16 cellular contexts compared by ENCODE assay signal in genomic region chr9:126534431-126535186, GRCh38.
DNase-seq lines count a peak whose midpoint lies in the region; ATAC-seq and TF ChIP-seq lines count a peak whose summit lies in the region.
"Had no signal": no experiment of that assay in that cellular context is flagged by ENCODE, and none has a peak within 500 bp of the region (broad histone marks: within the 10 kb centered on the region; RNA-seq: fewer than 3 reads in every experiment).

No MANE protein-coding gene starts in this region.

- H3K36me3 ChIP-seq in H7 (replicated peaks; ENCODE audit: control insufficient read depth, insufficient read depth, low read length) (no peaks in the 10 kb centered on the region), SJCRH30 (no peaks in the 10 kb centered on the region), iPS DF 6.9 (ENCODE audit: control insufficient read depth, insufficient read depth, low read length) (no peaks in the 10 kb centered on the region), gastroesophageal sphincter (no peaks in the 10 kb centered on the region)
- H3K36me3 ChIP-seq: Peyer's patch, transverse colon had no signal

- no CpG with 5 or more reads among the region's 23 CpGs for WGBS in iPS DF 6.9 (ENCODE audit: insufficient coverage, insufficient read length)
- 30 to 75% methylated on average over 4 to 13 of the region's 23 CpGs for WGBS in gastroesophageal sphincter (ENCODE audit: low coverage in 1 of 2), 2 donors

- H3K27me3 ChIP-seq in H7 (ENCODE audit: control insufficient read depth, insufficient read depth, low read length) (peaks cover 5% of the 10 kb centered on the region), SJCRH30 (no peaks in the 10 kb centered on the region), iPS DF 6.9 (ENCODE audit: control insufficient read depth, insufficient read depth, low read length) (no peaks in the 10 kb centered on the region), gastroesophageal sphincter (peaks cover 49% of the 10 kb centered on the region)
- H3K27me3 ChIP-seq: Peyer's patch had no signal

- no peak for TF ChIP-seq EP300 in gastroesophageal sphincter (IDR thresholded peaks at IDR 0.05)

- TF ChIP-seq POLR2A in gastroesophageal sphincter (IDR thresholded peaks at IDR 0.05): no peak

- H3K4me1 ChIP-seq in SJCRH30 (peaks cover 60% of the 10 kb centered on the region), iPS DF 6.9 (ENCODE audit: control insufficient read depth, insufficient read depth, low read length) (peaks cover 9% of the 10 kb centered on the region), gastroesophageal sphincter (peaks cover 0 to 17% (median 0%) of the 10 kb centered on the region in 3 donors)
- H3K4me1 ChIP-seq: transverse colon had no signal

- H3K9me3 ChIP-seq in SJCRH30 (replicated peaks): no peaks in the 10 kb centered on the region
- no peaks in the 10 kb centered on the region for H3K9me3 ChIP-seq in iPS DF 6.9 (ENCODE audit: control insufficient read depth, insufficient read depth, low read length)
- no peaks in the 10 kb centered on the region for H3K9me3 ChIP-seq in gastroesophageal sphincter
- H3K9me3 ChIP-seq: Peyer's patch, transverse colon had no signal

- peak overlapping the region; percentile 7; the same call in 1 of the 2 replicates for H3K27ac ChIP-seq in SJCRH30
- no peak overlapping the region for H3K27ac ChIP-seq in iPS DF 6.9 (ENCODE audit: low read length)
- H3K27ac ChIP-seq in gastroesophageal sphincter: no peak overlapping the region

- POLR2A ChIA-PET in HEK293T (lab: Yijun Ruan, JAX): interaction anchor here (0.6 kb wide), 1 partner anchor 17 kb away, joined by 4 read pairs; no protein-coding TSS in a partner anchor

- CTCF ChIA-PET in HEK293T (lab: Yijun Ruan, JAX): no interaction called here

- TF ChIP-seq CTCF in gastroesophageal sphincter (IDR thresholded peaks at IDR 0.05): no peak

- peak overlapping the region; percentile 36 for H3K4me3 ChIP-seq in H7 (ENCODE audit: insufficient read depth, low read depth, low read length)
- H3K4me3 ChIP-seq in SJCRH30: no peak overlapping the region
- H3K4me3 ChIP-seq in iPS DF 6.9 (ENCODE audit: low read length): peak overlapping the region; percentile 16; the same call in 1 of the 2 replicates
- H3K4me3 ChIP-seq in gastroesophageal sphincter: no peak overlapping the region
- H3K4me3 ChIP-seq: transverse colon had no signal

- intact Hi-C loops in posterior vena cava (cut with DNase I): no loop called here

- ATAC-seq in GM18861 (IDR thresholded peaks at IDR 0.05; ENCODE audit: unreplicated experiment) (no peak), gastroesophageal sphincter (no peak)
- ATAC-seq: left lobe of liver; naive thymus-derived CD4-positive, alpha-beta T cell had no signal

- DNase-seq in H7: peak; percentile 86
- DNase-seq in SJCRH30: peak; percentile 60 to 67
- no peak for DNase-seq in iPS DF 6.9 (ENCODE audit: low read depth, low spot score)
- peak; percentile 64 for DNase-seq in posterior vena cava (ENCODE audit: low spot score)
- no peak for DNase-seq in HEK293T (ENCODE audit: extremely low spot score)
- DNase-seq in stimulated activated CD4-positive, alpha-beta T cell treated with anti-CD3 and anti-CD28 coated beads, Interleukin-4, amount 100 ng/mL, for 24 hours: no peak
- DNase-seq: CD4-positive, alpha-beta T cell; naive thymus-derived CD4-positive, alpha-beta T cell; NCI-H345; Peyer's patch; stimulated activated CD4-positive, alpha-beta T cell treated with anti-CD3 and anti-CD28 coated beads, Interleukin-2, amount 100 ng/mL, for 24 hours; T-helper 2 cell; transverse colon had no signal

TF ChIP-seq in HEK293T, 16 proteins besides CTCF, POLR2A, EP300 and RAD21:
- TF ChIP-seq HDGF (IDR thresholded peaks at IDR 0.05; ENCODE audit: borderline replicate concordance) (no peak), FOXM1 (IDR thresholded peaks at IDR 0.05; ENCODE audit: borderline replicate concordance) (no peak), CTBP1 (IDR thresholded peaks at IDR 0.05; ENCODE audit: borderline replicate concordance) (no peak), ARNT (IDR thresholded peaks at IDR 0.05) (no peak), SUZ12 (IDR thresholded peaks at IDR 0.05) (no peak), L3MBTL2 (conservative IDR thresholded peaks at IDR 0.05) (no peak), ZNF384 (IDR thresholded peaks at IDR 0.05) (no peak), FOXA1 (IDR thresholded peaks at IDR 0.05) (no peak), BHLHE40 (IDR thresholded peaks at IDR 0.05; ENCODE audit: borderline replicate concordance) (no peak), LEF1 (IDR thresholded peaks at IDR 0.05; ENCODE audit: borderline replicate concordance) (no peak), ELF4 (IDR thresholded peaks at IDR 0.05) (no peak), FOXK2 (IDR thresholded peaks at IDR 0.05) (no peak)

Comparison
In these comparisons a context has a peak if more than half of its experiments do, and no peak if none do; other contexts are left out.
1. DNase-seq: peak in H7 (single experiment), SJCRH30 (2 of 2) and posterior vena cava (single experiment); none in iPS DF 6.9 (single experiment), HEK293T (single experiment) and stimulated activated CD4-positive, alpha-beta T cell treated with anti-CD3 and anti-CD28 coated beads, Interleukin-4, amount 100 ng/mL, for 24 hours (single experiment).
2. H3K4me3 ChIP-seq: peak in H7 (single experiment) and iPS DF 6.9 (single experiment); none in SJCRH30 (single experiment) and gastroesophageal sphincter (0 of 2).